1 cellular context compared by ENCODE assay signal in genomic region chr16:502179-502943, GRCh38.
A peak's percentile ranks its signal among the peaks of the same experiment; 100 is the strongest.
TF ChIP-seq lines count a peak whose summit lies in the region.

No MANE protein-coding gene starts in this region.

TF ChIP-seq in K562, 482 proteins besides CTCF, POLR2A, EP300 and RAD21 (continues in another document):
- TF ChIP-seq PKNOX1 (IDR thresholded peaks at IDR 0.05), result no peak
- TF ChIP-seq ZNF274 (IDR thresholded peaks at IDR 0.05; ENCODE audit: borderline replicate concordance, low read depth, low read length), result no peak
- no peak for TF ChIP-seq ZNF436 (CRISPR knock-in tag; IDR thresholded peaks at IDR 0.05)
- TF ChIP-seq HNRNPLL (IDR thresholded peaks at IDR 0.05; ENCODE audit: low read depth, low read length, poor library complexity, severe bottlenecking), result no peak
- no peak for TF ChIP-seq EHMT2 (IDR thresholded peaks at IDR 0.05)
- no peak for TF ChIP-seq ETV6 (IDR thresholded peaks at IDR 0.05; ENCODE audit: borderline replicate concordance in 1 of 2, low read depth in 2 of 2, low read length in 1 of 2)
- no peak for TF ChIP-seq ETV6 (CRISPR knock-in tag; IDR thresholded peaks at IDR 0.05; ENCODE audit: borderline replicate concordance)
- no peak for TF ChIP-seq KLF13 (tag; IDR thresholded peaks at IDR 0.05; ENCODE audit: borderline replicate concordance, low read depth)
- no peak for TF ChIP-seq GTF2F1 (IDR thresholded peaks at IDR 0.05; ENCODE audit: low read depth, low read length)
- no peak for TF ChIP-seq DMBX1 (CRISPR knock-in tag; IDR thresholded peaks at IDR 0.05; ENCODE audit: borderline replicate concordance)
- TF ChIP-seq CHAMP1 (IDR thresholded peaks at IDR 0.05), result no peak
- TF ChIP-seq ZNF23 (CRISPR knock-in tag; IDR thresholded peaks at IDR 0.05), result no peak
- TF ChIP-seq ASH1L (IDR thresholded peaks at IDR 0.05; ENCODE audit: borderline replicate concordance, low read depth, partially characterized antibody), result no peak
- TF ChIP-seq ZEB2 (IDR thresholded peaks at IDR 0.05), result no peak
- TF ChIP-seq USF2 (CRISPR knock-in tag; IDR thresholded peaks at IDR 0.05), result peak; percentile 13; the same call in 1 of the 2 replicates
- TF ChIP-seq L3MBTL2 (IDR thresholded peaks at IDR 0.05), result 0 out of 2 replicates have a peak, but pooled peaks have one; percentile 15
- TF ChIP-seq SETDB1 (IDR thresholded peaks at IDR 0.05; ENCODE audit: low read length), result no peak
- no peak for TF ChIP-seq FOXM1 (IDR thresholded peaks at IDR 0.05; ENCODE audit: low read depth)
- no peak for TF ChIP-seq FOXM1 (CRISPR knock-in tag; IDR thresholded peaks at IDR 0.05; ENCODE audit: low read depth)
- TF ChIP-seq NFATC3 (IDR thresholded peaks at IDR 0.05), result no peak
- TF ChIP-seq, protein P1, sequence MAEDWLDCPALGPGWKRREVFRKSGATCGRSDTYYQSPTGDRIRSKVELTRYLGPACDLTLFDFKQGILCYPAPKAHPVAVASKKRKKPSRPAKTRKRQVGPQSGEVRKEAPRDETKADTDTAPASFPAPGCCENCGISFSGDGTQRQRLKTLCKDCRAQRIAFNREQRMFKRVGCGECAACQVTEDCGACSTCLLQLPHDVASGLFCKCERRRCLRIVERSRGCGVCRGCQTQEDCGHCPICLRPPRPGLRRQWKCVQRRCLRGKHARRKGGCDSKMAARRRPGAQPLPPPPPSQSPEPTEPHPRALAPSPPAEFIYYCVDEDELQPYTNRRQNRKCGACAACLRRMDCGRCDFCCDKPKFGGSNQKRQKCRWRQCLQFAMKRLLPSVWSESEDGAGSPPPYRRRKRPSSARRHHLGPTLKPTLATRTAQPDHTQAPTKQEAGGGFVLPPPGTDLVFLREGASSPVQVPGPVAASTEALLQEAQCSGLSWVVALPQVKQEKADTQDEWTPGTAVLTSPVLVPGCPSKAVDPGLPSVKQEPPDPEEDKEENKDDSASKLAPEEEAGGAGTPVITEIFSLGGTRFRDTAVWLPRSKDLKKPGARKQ (CRISPR knock-in tag; IDR thresholded peaks at IDR 0.05), result no peak
- TF ChIP-seq PPARD (CRISPR knock-in tag; IDR thresholded peaks at IDR 0.05), result no peak
- TF ChIP-seq NEUROD1 (IDR thresholded peaks at IDR 0.05; ENCODE audit: borderline replicate concordance, low read depth, low read length, partially characterized antibody), result no peak
- TF ChIP-seq MXI1 (IDR thresholded peaks at IDR 0.05; ENCODE audit: low read depth, low read length), result no peak
- no peak for TF ChIP-seq EP400 (IDR thresholded peaks at IDR 0.05)
- TF ChIP-seq SIN3B (IDR thresholded peaks at IDR 0.05; ENCODE audit: low read depth), result no peak
- no peak for TF ChIP-seq JUND (IDR thresholded peaks at IDR 0.05; ENCODE audit: borderline replicate concordance, low read depth, low read length)
- TF ChIP-seq JUND (tag; IDR thresholded peaks at IDR 0.05; ENCODE audit: borderline replicate concordance, low read depth, low read length), result no peak
- TF ChIP-seq ZNF407 (IDR thresholded peaks at IDR 0.05; ENCODE audit: low read depth), result no peak
- no peak for TF ChIP-seq NR2F6 (CRISPR knock-in tag; IDR thresholded peaks at IDR 0.05)
- TF ChIP-seq MEF2D (tag; conservative IDR thresholded peaks at IDR 0.05; ENCODE audit: low read depth), result no peak
- no peak for TF ChIP-seq SNIP1 (IDR thresholded peaks at IDR 0.05; ENCODE audit: low read depth)
- TF ChIP-seq, protein P2, sequence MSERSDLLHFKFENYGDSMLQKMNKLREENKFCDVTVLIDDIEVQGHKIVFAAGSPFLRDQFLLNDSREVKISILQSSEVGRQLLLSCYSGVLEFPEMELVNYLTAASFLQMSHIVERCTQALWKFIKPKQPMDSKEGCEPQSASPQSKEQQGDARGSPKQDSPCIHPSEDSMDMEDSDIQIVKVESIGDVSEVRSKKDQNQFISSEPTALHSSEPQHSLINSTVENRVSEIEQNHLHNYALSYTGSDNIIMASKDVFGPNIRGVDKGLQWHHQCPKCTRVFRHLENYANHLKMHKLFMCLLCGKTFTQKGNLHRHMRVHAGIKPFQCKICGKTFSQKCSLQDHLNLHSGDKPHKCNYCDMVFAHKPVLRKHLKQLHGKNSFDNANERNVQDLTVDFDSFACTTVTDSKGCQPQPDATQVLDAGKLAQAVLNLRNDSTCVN (CRISPR knock-in tag; IDR thresholded peaks at IDR 0.05), result no peak
- no peak for TF ChIP-seq MYC (IDR thresholded peaks at IDR 0.05; ENCODE audit: low read depth, low read length)
- TF ChIP-seq MYC (CRISPR knock-in tag; IDR thresholded peaks at IDR 0.05; ENCODE audit: borderline replicate concordance, low read depth), result no peak
- TF ChIP-seq ZNF766 (CRISPR knock-in tag; conservative IDR thresholded peaks at IDR 0.05), result no peak
- no peak for TF ChIP-seq SMC3 (conservative IDR thresholded peaks at IDR 0.05; ENCODE audit: insufficient read depth, low read depth, low read length)
- peak; percentile 70 for TF ChIP-seq MAX (CRISPR knock-in tag; IDR thresholded peaks at IDR 0.05)
- no peak for TF ChIP-seq NBN (IDR thresholded peaks at IDR 0.05; ENCODE audit: low read depth)
- TF ChIP-seq SOX6 (IDR thresholded peaks at IDR 0.05), result no peak
- TF ChIP-seq ZNF133 (CRISPR knock-in tag; IDR thresholded peaks at IDR 0.05), result no peak
